In the genomic region with DNA sequence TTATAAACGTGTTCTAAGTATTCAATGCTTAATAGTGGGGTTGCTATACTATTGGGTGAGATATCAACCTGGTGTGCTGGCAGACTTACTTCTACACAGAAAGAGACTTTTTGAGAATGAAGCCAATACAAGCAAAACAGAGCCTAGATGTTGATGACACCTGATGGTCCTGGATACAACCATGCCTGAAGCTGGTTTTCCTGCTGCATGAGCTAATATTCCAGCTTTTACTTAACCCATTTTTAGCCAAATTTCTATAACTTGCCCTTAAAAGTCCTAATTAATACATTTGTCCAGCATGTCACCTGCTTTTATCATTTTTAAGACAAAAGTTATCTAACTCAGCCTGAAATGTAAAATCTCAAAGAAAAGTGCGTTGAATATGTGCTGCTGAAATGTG, we compare ENCODE assay signal across 31 cellular contexts.
"Had no signal": no experiment of that assay in that cellular context is flagged by ENCODE, and none has a peak within 500 bp of the region (broad histone marks: within the 10 kb centered on the region; RNA-seq: fewer than 3 reads in every experiment).

No MANE protein-coding gene starts in this region.

- H3K27ac ChIP-seq: neural progenitor cell, ovary, parathyroid adenoma, psoas muscle, skin epidermis, spleen, suprapubic skin, testis, tibial artery, transverse colon, upper lobe of right lung, uterus had no signal

- H3K9me3 Mint-ChIP-seq: naive thymus-derived CD8-positive, alpha-beta T cell; natural killer cell treated with Interleukin-12 subunit alpha and Interleukin-12 subunit beta and Interleukin-15 and Interleukin-18, amount 100 ng/mL, for 72 hours; neural progenitor cell; stimulated activated memory B cell treated with anti-CD40 and anti-IgM and Interleukin-4, amounts not matched to agents 10 μg/mL and 1 μg/mL and 100 μg/mL, for 72 hours; stimulated activated naive CD8-positive, alpha-beta T cell treated with anti-CD3 and anti-CD28 coated beads, Interleukin-15, amount 100 ng/mL, for 72 hours; type B pancreatic cell had no signal

- H3K36me3 Mint-ChIP-seq: naive thymus-derived CD8-positive, alpha-beta T cell; natural killer cell treated with Interleukin-12 subunit alpha and Interleukin-12 subunit beta and Interleukin-15 and Interleukin-18, amount 100 ng/mL, for 72 hours; neural progenitor cell; stimulated activated memory B cell treated with anti-CD40 and anti-IgM and Interleukin-4, amounts not matched to agents 10 μg/mL and 1 μg/mL and 100 μg/mL, for 72 hours; type B pancreatic cell had no signal

- H3K4me1 Mint-ChIP-seq: naive thymus-derived CD8-positive, alpha-beta T cell; stimulated activated memory B cell treated with anti-CD40 and anti-IgM and Interleukin-4, amounts not matched to agents 10 μg/mL and 1 μg/mL and 100 μg/mL, for 72 hours had no signal

- H3K4me3 ChIP-seq: neural progenitor cell, ovary, psoas muscle, skin epidermis, smooth muscle cell, spleen, suprapubic skin, testis, tibial artery, transverse colon, upper lobe of right lung, uterus had no signal

- H3K9me3 ChIP-seq: ovary, psoas muscle, spleen, suprapubic skin, testis, tibial artery, transverse colon, upper lobe of right lung, uterus had no signal

- H3K4me2 ChIP-seq: neural progenitor cell, smooth muscle cell had no signal

- H3K27me3 Mint-ChIP-seq: progenitor cell of endocrine pancreas; stimulated activated memory B cell treated with anti-CD40 and anti-IgM and Interleukin-4, amounts not matched to agents 10 μg/mL and 1 μg/mL and 100 μg/mL, for 72 hours had no signal

- H3K36me3 ChIP-seq: neural progenitor cell, ovary, spleen, suprapubic skin, tibial artery, transverse colon, upper lobe of right lung, uterus had no signal

- H3K27ac Mint-ChIP-seq: naive thymus-derived CD8-positive, alpha-beta T cell; natural killer cell treated with Interleukin-12 subunit alpha and Interleukin-12 subunit beta and Interleukin-15 and Interleukin-18, amount 100 ng/mL, for 72 hours; neural progenitor cell; progenitor cell of endocrine pancreas; stimulated activated memory B cell treated with anti-CD40 and anti-IgM and Interleukin-4, amounts not matched to agents 10 μg/mL and 1 μg/mL and 100 μg/mL, for 72 hours; stimulated activated naive CD8-positive, alpha-beta T cell treated with anti-CD3 and anti-CD28 coated beads, Interleukin-15, amount 100 ng/mL, for 72 hours; type B pancreatic cell had no signal

- H2AFZ ChIP-seq: neural progenitor cell, parathyroid adenoma had no signal

- H3K9ac ChIP-seq: neural progenitor cell, parathyroid adenoma had no signal

- H3K79me2 ChIP-seq: parathyroid adenoma had no signal

- ATAC-seq: naive thymus-derived CD8-positive, alpha-beta T cell; natural killer cell treated with Interleukin-12 subunit alpha and Interleukin-12 subunit beta and Interleukin-15 and Interleukin-18, amount 100 ng/mL, for 72 hours; psoas muscle; sciatic nerve; stimulated activated memory B cell treated with anti-CD40 and anti-IgM and Interleukin-4, amounts not matched to agents 10 μg/mL and 1 μg/mL and 100 μg/mL, for 72 hours; stimulated activated naive CD8-positive, alpha-beta T cell treated with anti-CD3 and anti-CD28 coated beads, Interleukin-15, amount 100 ng/mL, for 72 hours; stimulated activated naive CD8-positive, alpha-beta T cell treated with anti-CD3 and anti-CD28 coated beads, Interleukin-15, Interleukin-2, amounts not matched to agents 100 U/mL and 50 U/mL, for 24 hours; upper lobe of right lung had no signal

- H3K4me1 ChIP-seq: parathyroid adenoma, psoas muscle, spleen, suprapubic skin, testis, transverse colon, upper lobe of right lung, uterus had no signal

- DNase-seq: naive thymus-derived CD8-positive, alpha-beta T cell; occipital lobe; ovary; posterior cingulate gyrus; psoas muscle; right cardiac atrium; spleen; stimulated activated CD4-positive, alpha-beta T cell treated with anti-CD3 and anti-CD28 coated beads, Interleukin-12 subunit alpha, Interleukin-12 subunit beta, amount 100 ng/mL, for 4 hours; stimulated activated CD4-positive, alpha-beta T cell treated with anti-CD3 and anti-CD28 coated beads, Interleukin-1b, Interleukin-23, amount 100 ng/mL, for 48 hours; stimulated activated CD4-positive, alpha-beta T cell treated with anti-CD3 and anti-CD28 coated beads, Interleukin-4, amount 100 ng/mL, for 1 hour; stimulated activated CD4-positive, alpha-beta T cell treated with anti-CD3 and anti-CD28 coated beads, Interleukin-4, amount 100 ng/mL, for 4 hours; stimulated activated CD8-positive, alpha-beta memory T cell treated with anti-CD3 and anti-CD28 coated beads, Interleukin-4, amount 100 ng/mL, for 48 hours; stimulated activated naive CD4-positive, alpha-beta T cell; stimulated activated naive CD8-positive, alpha-beta T cell treated with anti-CD3 and anti-CD28 coated beads, Interleukin-15, amount 100 ng/mL, for 72 hours; stimulated activated naive CD8-positive, alpha-beta T cell treated with anti-CD3 and anti-CD28 coated beads, Interleukin-15, Interleukin-2, amounts not matched to agents 100 U/mL and 50 U/mL, for 24 hours; substantia nigra; testis; tibial artery; transverse colon; upper lobe of right lung had no signal

- H3K27me3 ChIP-seq: neural progenitor cell, ovary, suprapubic skin, testis, tibial artery, transverse colon, upper lobe of right lung, uterus had no signal

- H3K4me3 Mint-ChIP-seq: naive thymus-derived CD8-positive, alpha-beta T cell; natural killer cell treated with Interleukin-12 subunit alpha and Interleukin-12 subunit beta and Interleukin-15 and Interleukin-18, amount 100 ng/mL, for 72 hours; neural progenitor cell; stimulated activated memory B cell treated with anti-CD40 and anti-IgM and Interleukin-4, amounts not matched to agents 10 μg/mL and 1 μg/mL and 100 μg/mL, for 72 hours; stimulated activated naive CD8-positive, alpha-beta T cell treated with anti-CD3 and anti-CD28 coated beads, Interleukin-15, amount 100 ng/mL, for 72 hours; type B pancreatic cell had no signal
